ENCODE assay signal across 8 cellular contexts in the genomic region with DNA sequence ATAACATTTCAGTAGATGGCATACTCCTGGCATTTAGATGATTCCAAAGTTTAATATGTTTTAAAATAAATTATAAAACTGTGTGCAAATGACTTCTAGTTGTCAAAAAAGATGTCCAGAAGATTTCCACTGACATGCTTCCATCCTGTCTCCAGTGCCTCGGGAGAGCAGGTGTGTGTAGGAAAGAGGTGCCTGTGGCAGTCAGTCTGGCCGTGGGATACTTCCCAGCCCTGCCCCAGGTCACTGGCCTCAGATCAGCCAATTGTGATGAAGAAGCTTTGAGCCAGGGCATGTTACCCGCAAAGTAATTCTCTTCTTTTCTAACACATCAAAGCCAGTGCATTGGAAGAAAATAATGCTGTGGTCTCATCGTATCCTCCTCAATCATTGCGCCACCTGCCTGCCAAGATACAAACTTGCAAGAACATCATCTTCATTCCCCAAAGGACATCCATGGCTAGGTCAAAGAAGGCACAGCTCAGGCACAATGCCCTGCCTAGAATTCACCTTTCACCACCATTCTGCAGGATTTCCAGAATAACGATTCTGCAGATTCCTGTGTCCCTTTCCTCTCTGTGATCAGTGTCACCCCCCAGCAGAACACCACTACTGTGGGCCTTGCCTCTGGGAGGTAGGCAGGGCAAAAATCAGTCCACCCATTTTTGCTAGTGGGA. TPM values are rescaled to one million over a fixed set of nuclear protein-coding genes. Genes with fewer than 3 reads are reported as not detected.
DNase-seq lines count a peak whose midpoint lies in the region; ATAC-seq and TF ChIP-seq lines count a peak whose summit lies in the region.

No MANE protein-coding gene starts in this region.

- peaks cover 0 to 5% (median 0%) of the 10 kb centered on the region in 4 donors for H3K9me3 ChIP-seq in tibial nerve

- no peak overlapping the region for H3K4me3 Mint-ChIP-seq in activated CD4-positive, alpha-beta memory T cell treated with anti-CD3 and anti-CD28 coated beads, Interleukin-2, amount 10 ng/mL, durations not matched to agents 7 days and 5 days

- WGBS in tibial nerve, 2 donors, result 47 to 49% methylated on average over 6 of the region's 6 CpGs

- peaks cover 0 to 17% of the 10 kb centered on the region in 2 donors for H3K27me3 ChIP-seq in tibial nerve

- H3K27ac ChIP-seq in tibial nerve, result no peak overlapping the region

- H3K36me3 ChIP-seq in tibial nerve, result no peaks in the 10 kb centered on the region

- no peak overlapping the region for H3K4me3 ChIP-seq in tibial nerve

- H3K27ac Mint-ChIP-seq in activated CD4-positive, alpha-beta memory T cell treated with anti-CD3 and anti-CD28 coated beads, Interleukin-2, amount 10 ng/mL, durations not matched to agents 7 days and 5 days, result no peak overlapping the region

- H3K9me3 Mint-ChIP-seq in activated CD4-positive, alpha-beta memory T cell treated with anti-CD3 and anti-CD28 coated beads, Interleukin-2, amount 10 ng/mL, durations not matched to agents 7 days and 5 days, result no peaks in the 10 kb centered on the region

- peaks cover 0 to 10% (median 0%) of the 10 kb centered on the region in 4 donors for H3K4me1 ChIP-seq in tibial nerve

- no peaks in the 10 kb centered on the region for H3K4me1 Mint-ChIP-seq in activated CD4-positive, alpha-beta memory T cell treated with anti-CD3 and anti-CD28 coated beads, Interleukin-2, amount 10 ng/mL, durations not matched to agents 7 days and 5 days

- CTCF ChIA-PET in activated CD4-positive, alpha-beta memory T cell treated with anti-CD3 and anti-CD28 coated beads, Interleukin-2, amount 10 ng/mL, durations not matched to agents 7 days and 5 days (lab: Charles Lee), result interaction anchor here (0.7 to 6.2 kb wide), 7 partner anchors 10 to 478 kb away, joined by 3 to 50 read pairs (median 3); no protein-coding TSS in a partner anchor

- POLR2A ChIA-PET in activated CD4-positive, alpha-beta memory T cell treated with anti-CD3 and anti-CD28 coated beads, Interleukin-2, amount 10 ng/mL, durations not matched to agents 7 days and 5 days (lab: Charles Lee), result no interaction called here

- TF ChIP-seq POLR2A in tibial nerve (IDR thresholded peaks at IDR 0.05), result no peak

- no peak for ATAC-seq in HG03045 (IDR thresholded peaks at IDR 0.05; ENCODE audit: unreplicated experiment)

- H3K36me3 Mint-ChIP-seq in activated CD4-positive, alpha-beta memory T cell treated with anti-CD3 and anti-CD28 coated beads, Interleukin-2, amount 10 ng/mL, durations not matched to agents 7 days and 5 days (ENCODE audit: low read depth), result no peaks in the 10 kb centered on the region

- peaks cover 29% of the 10 kb centered on the region for H3K27me3 Mint-ChIP-seq in activated CD4-positive, alpha-beta memory T cell treated with anti-CD3 and anti-CD28 coated beads, Interleukin-2, amount 10 ng/mL, durations not matched to agents 7 days and 5 days

- DNase-seq in 8988T, result peak; percentile 29
- DNase-seq in Daoy (ENCODE audit: low read depth), result peak; percentile 57
- DNase-seq in M059J (ENCODE audit: low read depth), result peak; percentile 65
- peak; percentile 28 for DNase-seq in activated CD4-positive, alpha-beta memory T cell treated with anti-CD3 and anti-CD28 coated beads, Interleukin-2, amount 10 ng/mL, durations not matched to agents 7 days and 5 days
- peak; percentile 71 for DNase-seq in iPS-NIHi11 (ENCODE audit: low spot score)
- DNase-seq in tibial nerve (ENCODE audit: low spot score in 2 of 2), result no peak
- no peak for DNase-seq in DMS79 treated with DMSO at 0.1 percent for 48 hours (lab: John Stamatoyannopoulos, UW)

- no peak for TF ChIP-seq EP300 in tibial nerve (IDR thresholded peaks at IDR 0.05)

- TF ChIP-seq CTCF in tibial nerve (IDR thresholded peaks at IDR 0.05), result peak in 4 of 5 experiments; percentile 23 to 41 (median 30)

RNA-seq across cellular contexts. Expression of gene KCNMA1, which starts 6.3 kb away (rescaled TPM):
- total RNA-seq in Daoy (2014; rRNA removed; shearing (Covaris generic)), result 28.8 and 32.8 TPM in 2 replicates
- total RNA-seq in M059J (2014; rRNA removed; shearing (Covaris generic)), result 16.1 and 23.3 TPM in 2 replicates
- total RNA-seq in activated CD4-positive, alpha-beta memory T cell treated with anti-CD3 and anti-CD28 coated beads, Interleukin-2, amount 10 ng/mL, durations not matched to agents 7 days and 5 days, result under 1 TPM; 0.25 to 0.38 TPM
- 10 to 100 TPM; 10.2 to 19.9 (median 13.7) TPM for total RNA-seq in tibial nerve

Comparison
In these comparisons a context has a peak if more than half of its experiments do, and no peak if none do; other contexts are left out.
1. DNase-seq: peak in 8988T (single experiment), Daoy (single experiment), M059J (single experiment), activated CD4-positive, alpha-beta memory T cell treated with anti-CD3 and anti-CD28 coated beads, Interleukin-2, amount 10 ng/mL, durations not matched to agents 7 days and 5 days (single experiment) and iPS-NIHi11 (single experiment); none in tibial nerve (0 of 2) and DMS79 treated with DMSO at 0.1 percent for 48 hours (single experiment).
2. RNA of gene KCNMA1, which starts 6.3 kb away (total RNA-seq): 28.8 to 32.8 TPM in Daoy, 16.1 to 23.3 TPM in M059J and 10.2 to 19.9 TPM in tibial nerve; 0.25 to 0.38 TPM in activated CD4-positive, alpha-beta memory T cell treated with anti-CD3 and anti-CD28 coated beads, Interleukin-2, amount 10 ng/mL, durations not matched to agents 7 days and 5 days; every median in the first group is over 4 times any median in the second.